ENCODE assay signal across 26 cellular contexts in genomic region chr12:30885321-30885720, GRCh38. TPM values are rescaled to one million over a fixed set of nuclear protein-coding genes. Genes with fewer than 3 reads are reported as not detected.
DNase-seq lines count a peak whose midpoint lies in the region; ATAC-seq, FAIRE-seq and TF ChIP-seq lines count a peak whose summit lies in the region.
"Had no signal": no experiment of that assay in that cellular context is flagged by ENCODE, and none has a peak within 500 bp of the region (broad histone marks: within the 10 kb centered on the region; RNA-seq: fewer than 3 reads in every experiment).

No MANE protein-coding gene starts in this region.

- no peaks in the 10 kb centered on the region for H3K4me1 ChIP-seq in H9 (ENCODE audit: insufficient read depth, low read length)
- peaks cover 0 to 2% (median under 1%) of the 10 kb centered on the region in 4 donors for H3K4me1 ChIP-seq in esophagus muscularis mucosa
- H3K4me1 ChIP-seq: A549; BE2C; BLaER1 treated with 17β-estradiol and CSF1 and Interleukin-3, amounts not matched to agents 10 nM and 100 nM; HAP-1 had no signal

- peak; percentile 90 for FAIRE-seq in bronchial epithelial cell (lab: Jason Lieb, UNC)
- no peak for FAIRE-seq in GM12892 (lab: Jason Lieb, UNC)
- FAIRE-seq: A549, D721Med, GM12891 had no signal

- H3K56ac ChIP-seq in H9 (ENCODE audit: insufficient read length, low read depth, low read length) = no peak overlapping the region

- WGBS in H9 (ENCODE audit: extremely low coverage, insufficient read length, low lambda C conversion rate) = no CpG with 5 or more reads among the region's 2 CpGs
- 90% methylated on average over 2 of the region's 2 CpGs for WGBS in esophagus muscularis mucosa

- TF ChIP-seq EP300 in esophagus muscularis mucosa (IDR thresholded peaks at IDR 0.05) = no peak

- no peak overlapping the region for H2BK15ac ChIP-seq in H9 (ENCODE audit: low read depth, low read length)

- H3K4ac ChIP-seq in H9 (ENCODE audit: low read depth, low read length) = no peak overlapping the region

- H4K8ac ChIP-seq in H9 (replicated peaks; ENCODE audit: insufficient read length, low read depth, low read length) = peak overlapping the region; percentile 27

- H3K9me3 Mint-ChIP-seq in H9 = peaks cover 18 to 21% of the 10 kb centered on the region in 2 experiments
- peaks cover 17% of the 10 kb centered on the region for H3K9me3 Mint-ChIP-seq in stimulated activated effector memory CD8-positive, alpha-beta T cell treated with anti-CD3 and anti-CD28 coated beads, Interleukin-12 subunit alpha, Interleukin-12 subunit beta, amount 100 ng/mL, for 72 hours

- no peaks in the 10 kb centered on the region for H3K9me3 ChIP-seq in H9 (ENCODE audit: control insufficient read depth, low read depth, low read length)
- peaks cover 0 to 37% (median 23%) of the 10 kb centered on the region in 4 donors for H3K9me3 ChIP-seq in esophagus muscularis mucosa
- H3K9me3 ChIP-seq: BE2C, HAP-1 had no signal

- peaks cover 3 to 9% (median 6%) of the 10 kb centered on the region in 3 experiments; a peak in 5 of 7 replicates for H3K36me3 Mint-ChIP-seq in H9 (ENCODE audit: insufficient read depth in 1 of 3, low read depth in 3 of 3)
- no peaks in the 10 kb centered on the region for H3K36me3 Mint-ChIP-seq in stimulated activated effector memory CD8-positive, alpha-beta T cell treated with anti-CD3 and anti-CD28 coated beads, Interleukin-12 subunit alpha, Interleukin-12 subunit beta, amount 100 ng/mL, for 72 hours
- H3K36me3 Mint-ChIP-seq: CD14-positive monocyte had no signal

- H2BK12ac ChIP-seq in H9 (ENCODE audit: insufficient read length, low read depth, low read length) = no peak overlapping the region

- no peak overlapping the region for H2AK5ac ChIP-seq in H9 (ENCODE audit: insufficient read length, low read length)

- no peak overlapping the region for H2BK120ac ChIP-seq in H9 (ENCODE audit: low read depth, low read length, poor library complexity, severe bottlenecking)

- no peaks in the 10 kb centered on the region for H4K20me1 ChIP-seq in H9 (ENCODE audit: control insufficient read depth, insufficient read depth, insufficient read length)
- H4K20me1 ChIP-seq: BLaER1 treated with 17β-estradiol and CSF1 and Interleukin-3, amounts not matched to agents 10 nM and 100 nM had no signal

- H3K79me1 ChIP-seq in H9 (ENCODE audit: insufficient read depth, low read depth, low read length, poor library complexity, severe bottlenecking) = no peaks in the 10 kb centered on the region

- intact Hi-C loops in esophagus muscularis mucosa (cut with DNase I) = no loop called here

- no peak overlapping the region for H2BK20ac ChIP-seq in H9 (ENCODE audit: low read depth, low read length, poor library complexity, severe bottlenecking)

- peak; percentile 26 for ATAC-seq in stimulated activated effector memory CD8-positive, alpha-beta T cell treated with anti-CD3 and anti-CD28 coated beads, Interleukin-12 subunit alpha, Interleukin-12 subunit beta, amount 100 ng/mL, for 72 hours
- ATAC-seq: A549 had no signal

- H3K4me1 Mint-ChIP-seq in H9 = no peaks in the 10 kb centered on the region
- no peaks in the 10 kb centered on the region for H3K4me1 Mint-ChIP-seq in stimulated activated effector memory CD8-positive, alpha-beta T cell treated with anti-CD3 and anti-CD28 coated beads, Interleukin-12 subunit alpha, Interleukin-12 subunit beta, amount 100 ng/mL, for 72 hours
- H3K4me1 Mint-ChIP-seq: CD14-positive monocyte; CD8-positive, alpha-beta memory T cell had no signal

- H2AFZ ChIP-seq in H9 (ENCODE audit: low read length) = no peak overlapping the region
- H2AFZ ChIP-seq: GM23248 had no signal

- no peak overlapping the region for H3K27ac Mint-ChIP-seq in H9
- no peak overlapping the region for H3K27ac Mint-ChIP-seq in stimulated activated effector memory CD8-positive, alpha-beta T cell treated with anti-CD3 and anti-CD28 coated beads, Interleukin-12 subunit alpha, Interleukin-12 subunit beta, amount 100 ng/mL, for 72 hours
- H3K27ac Mint-ChIP-seq: CD14-positive monocyte; CD4-positive, alpha-beta T cell; CD8-positive, alpha-beta memory T cell; HFFc6 had no signal

- no peak overlapping the region for H4K5ac ChIP-seq in H9 (ENCODE audit: insufficient read length, low read depth, low read length)

- H3K9ac ChIP-seq in H9 (ENCODE audit: extremely low read depth, insufficient read length, low read length) = no peak overlapping the region
- H3K9ac ChIP-seq: BLaER1 treated with 17β-estradiol and CSF1 and Interleukin-3, amounts not matched to agents 10 nM and 100 nM; GM23248 had no signal

- H3K23me2 ChIP-seq in H9 (ENCODE audit: insufficient read length, low read depth, low read length, poor library complexity, severe bottlenecking) = no peaks in the 10 kb centered on the region

- no peak overlapping the region for H3T11ph ChIP-seq in H9 (ENCODE audit: low read length)

- H2BK5ac ChIP-seq in H9 (ENCODE audit: insufficient read length, low read length) = no peak overlapping the region

- TF ChIP-seq POLR2A in esophagus muscularis mucosa (IDR thresholded peaks at IDR 0.05; ENCODE audit: low read depth) = no peak
- TF ChIP-seq POLR2A in GM12892 (IDR thresholded peaks at IDR 0.05; ENCODE audit: low read depth, low read length) = no peak

- H3K4me3 ChIP-seq in bronchial epithelial cell (ENCODE audit: low read depth, low read length) = no peak overlapping the region
- no peak overlapping the region for H3K4me3 ChIP-seq in esophagus muscularis mucosa
- H3K4me3 ChIP-seq: A549; BLaER1 treated with 17β-estradiol and CSF1 and Interleukin-3, amounts not matched to agents 10 nM and 100 nM; GM23248; HAP-1 had no signal

- DNase-seq in H9 = no peak
- DNase-seq in bronchial epithelial cell (ENCODE audit: low read depth) = no peak
- peak; percentile 84 for DNase-seq in esophagus muscularis mucosa (ENCODE audit: extremely low spot score)
- no peak for DNase-seq in stimulated activated effector memory CD8-positive, alpha-beta T cell treated with anti-CD3 and anti-CD28 coated beads, Interleukin-12 subunit alpha, Interleukin-12 subunit beta, amount 100 ng/mL, for 72 hours (ENCODE audit: low spot score in 2 of 2)
- DNase-seq in DMS53 treated with DMSO at 0.1 percent for 48 hours (lab: John Stamatoyannopoulos, UW; ENCODE audit: unreplicated experiment) = no peak
- no peak for DNase-seq in NCI-H1694 (lab: John Stamatoyannopoulos, UW)
- DNase-seq in GM12892 (ENCODE audit: insufficient read length) = no peak
- DNase-seq: 8988T; ACHN; AML-193; BE2C; CD4-positive, alpha-beta T cell; CD8-positive, alpha-beta memory T cell; DMS 273 treated with DMSO at 0.1 percent for 48 hours; DMS79 treated with DMSO at 0.1 percent for 48 hours; GF-D8; GM23248; HFFc6 had no signal

- no peak overlapping the region for H3K4me3 Mint-ChIP-seq in H9
- no peak overlapping the region for H3K4me3 Mint-ChIP-seq in stimulated activated effector memory CD8-positive, alpha-beta T cell treated with anti-CD3 and anti-CD28 coated beads, Interleukin-12 subunit alpha, Interleukin-12 subunit beta, amount 100 ng/mL, for 72 hours
- H3K4me3 Mint-ChIP-seq: CD14-positive monocyte; CD4-positive, alpha-beta T cell; CD8-positive, alpha-beta memory T cell; HFFc6 had no signal

- peak overlapping the region; percentile 42 for H3K18ac ChIP-seq in H9 (ENCODE audit: insufficient read length, low read depth, low read length)

- H3K23ac ChIP-seq in H9 (ENCODE audit: insufficient read length, low read depth, low read length) = no peak overlapping the region

- H3K4me2 ChIP-seq in H9 (ENCODE audit: insufficient read depth, insufficient read length, low read length) = no peak overlapping the region
- H3K4me2 ChIP-seq: A549; BLaER1 treated with 17β-estradiol and CSF1 and Interleukin-3, amounts not matched to agents 10 nM and 100 nM had no signal

- H3K14ac ChIP-seq in H9 (ENCODE audit: insufficient read depth, low read length) = no peak overlapping the region

- no peak overlapping the region for H3K27ac ChIP-seq in H9 (ENCODE audit: insufficient read length, low read depth, low read length)
- H3K27ac ChIP-seq in esophagus muscularis mucosa (replicated peaks in 1 of 4) = no peak overlapping the region
- H3K27ac ChIP-seq: A549; BLaER1 treated with 17β-estradiol and CSF1 and Interleukin-3, amounts not matched to agents 10 nM and 100 nM; GM23248 had no signal

- H3K27me3 ChIP-seq in H9 (ENCODE audit: insufficient read depth, low read length) (no peaks in the 10 kb centered on the region), bronchial epithelial cell (ENCODE audit: control insufficient read depth, insufficient read depth, low read length) (no peaks in the 10 kb centered on the region), esophagus muscularis mucosa (no peaks in the 10 kb centered on the region)
- H3K27me3 ChIP-seq: BE2C; BLaER1 treated with 17β-estradiol and CSF1 and Interleukin-3, amounts not matched to agents 10 nM and 100 nM had no signal

- no peak for TF ChIP-seq CTCF in H9 (conservative IDR thresholded peaks at IDR 0.05)
- TF ChIP-seq CTCF in bronchial epithelial cell (IDR thresholded peaks at IDR 0.05; ENCODE audit: insufficient read depth, low read length, severe bottlenecking) = no peak
- no peak for TF ChIP-seq CTCF in esophagus muscularis mucosa (IDR thresholded peaks at IDR 0.05)

- H3K36me3 ChIP-seq in bronchial epithelial cell (ENCODE audit: control insufficient read depth, insufficient read depth, low read length) (no peaks in the 10 kb centered on the region), esophagus muscularis mucosa (no peaks in the 10 kb centered on the region)
- H3K36me3 ChIP-seq: BE2C; BLaER1 treated with 17β-estradiol and CSF1 and Interleukin-3, amounts not matched to agents 10 nM and 100 nM; HAP-1 had no signal

- H3K79me2 ChIP-seq in H9 (ENCODE audit: insufficient read depth, low read length) = no peaks in the 10 kb centered on the region

- peaks cover 14% of the 10 kb centered on the region for H3K27me3 Mint-ChIP-seq in H9 (ENCODE audit: low read depth)

- no peak overlapping the region for H4K91ac ChIP-seq in H9 (ENCODE audit: insufficient read length, low read depth, low read length)

RNA-seq across cellular contexts. Expression of gene TSPAN11, which starts 41.2 kb away (rescaled TPM):
- total RNA-seq in H9 (2021) (4.2 and 4.4 TPM in 2 replicates), bronchial epithelial cell (under 0.01 TPM in 1 of 2 replicates, not detected in the other), esophagus muscularis mucosa (10 to 100 TPM in 2 of 4 donors, 1 to 10 TPM in 2; 5.8 to 20.9 (median 12.7) TPM)
- 1.4 TPM for polyA plus RNA-seq in GM12892 (2012; ENCODE audit: missing spikeins)
- total RNA-seq: CD4-positive, alpha-beta T cell; CD8-positive, alpha-beta memory T cell; Daoy; G401 had no signal
- polyA plus RNA-seq: CD14-positive monocyte; CD8-positive, alpha-beta memory T cell had no signal
